In the genomic region with DNA sequence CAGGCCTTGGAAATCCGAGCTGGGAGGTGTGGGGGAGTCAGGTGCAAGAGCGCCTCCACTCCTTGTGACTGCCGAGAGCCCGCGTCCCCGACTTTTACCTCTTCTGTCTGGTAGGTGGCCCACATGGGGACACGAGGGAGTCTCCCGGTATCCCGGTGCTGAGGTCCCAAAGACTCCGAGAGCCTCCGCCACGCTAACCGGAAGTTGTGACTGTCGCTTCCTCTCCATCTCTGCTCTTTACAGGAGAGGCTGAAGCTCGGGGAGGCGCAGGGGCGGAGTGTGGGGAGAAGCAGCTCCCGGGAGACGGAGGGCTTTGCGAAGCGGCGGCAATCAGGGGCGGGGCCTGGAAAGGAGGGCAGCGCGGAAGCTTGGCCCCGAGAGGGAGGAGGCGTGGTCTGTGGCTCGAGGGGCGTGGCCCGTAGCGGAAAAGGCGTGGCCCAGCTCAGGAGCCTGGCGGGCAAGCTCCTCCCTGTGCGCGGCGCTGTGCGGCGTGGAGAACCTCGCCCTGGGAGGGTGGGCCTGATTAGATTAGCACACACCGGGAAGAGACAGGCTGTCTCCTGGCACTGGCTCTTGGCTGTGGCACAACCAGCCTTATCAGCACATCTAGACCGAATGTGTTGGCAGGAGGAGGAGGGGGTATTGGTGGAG, we compare ENCODE assay signal across 8 cellular contexts.
A peak's percentile ranks its signal among the peaks of the same experiment; 100 is the strongest.
DNase-seq lines count a peak whose midpoint lies in the region; ATAC-seq and TF ChIP-seq lines count a peak whose summit lies in the region.

No MANE protein-coding gene starts in this region.

- H3K36me3 ChIP-seq in mucosa of stomach (ENCODE audit: control insufficient read depth, insufficient read depth, low read length), result no peaks in the 10 kb centered on the region
- no peaks in the 10 kb centered on the region; the same call in 1 of the 2 replicates for H3K36me3 ChIP-seq in WERI-Rb-1

- H3K27me3 ChIP-seq in mucosa of stomach (ENCODE audit: control insufficient read depth, insufficient read depth, low read length), result no peaks in the 10 kb centered on the region
- H3K27me3 ChIP-seq in WERI-Rb-1 (ENCODE audit: insufficient read depth, low read depth, severe bottlenecking), result no peaks in the 10 kb centered on the region

- no peaks in the 10 kb centered on the region for H3K4me1 ChIP-seq in mucosa of stomach (ENCODE audit: control insufficient read depth, insufficient read depth, low read length)

- H3K9ac ChIP-seq in mucosa of stomach (ENCODE audit: low read length), result peak overlapping the region; percentile 55

- no peak overlapping the region for H3K27ac ChIP-seq in WERI-Rb-1

- peak; percentile 84 for ATAC-seq in esophagus mucosa
- no peak for ATAC-seq in GM21825 (IDR thresholded peaks at IDR 0.05; ENCODE audit: unreplicated experiment)

- H3K4me3 ChIP-seq in mucosa of stomach (ENCODE audit: low read length), result peak overlapping the region; percentile 3
- H3K4me3 ChIP-seq in WERI-Rb-1 (ENCODE audit: low read depth, low read length), result no peak overlapping the region

- TF ChIP-seq CTCF in WERI-Rb-1 (IDR thresholded peaks at IDR 0.05; ENCODE audit: low read depth, low read length), result no peak

- no peaks in the 10 kb centered on the region for H3K9me3 ChIP-seq in mucosa of stomach (ENCODE audit: control insufficient read depth, low read length)
- H3K9me3 ChIP-seq in WERI-Rb-1 (ENCODE audit: severe bottlenecking), result no peaks in the 10 kb centered on the region

- DNase-seq in AG20443 (ENCODE audit: low spot score) (peak; percentile 43), NCI-H2081 (lab: John Stamatoyannopoulos, UW) (peak; percentile 94 to 96), amniotic stem cell (lab: John Stamatoyannopoulos, UW) (no peak), WERI-Rb-1 (no peak), KG1 (lab: John Stamatoyannopoulos, UW) (no peak)

Comparison
In these comparisons a context has a peak if more than half of its experiments do, and no peak if none do; other contexts are left out.
1. DNase-seq: peak in AG20443 (single experiment) and NCI-H2081 (2 of 2); none in amniotic stem cell (single experiment), WERI-Rb-1 (single experiment) and KG1 (single experiment).